15 cellular contexts compared by ENCODE assay signal in genomic region chr22:30348837-30349236, GRCh38. TPM values are rescaled to one million over a fixed set of nuclear protein-coding genes. Genes with fewer than 3 reads are reported as not detected.
A peak's percentile ranks its signal among the peaks of the same experiment; 100 is the strongest.
DNase-seq lines count a peak whose midpoint lies in the region; ATAC-seq and TF ChIP-seq lines count a peak whose summit lies in the region.
"Had no signal": no experiment of that assay in that cellular context is flagged by ENCODE, and none has a peak within 500 bp of the region (broad histone marks: within the 10 kb centered on the region; RNA-seq: fewer than 3 reads in every experiment).

No MANE protein-coding gene starts in this region.

- H3K4me1 ChIP-seq in hepatocyte (ENCODE audit: insufficient read depth): peaks cover 6% of the 10 kb centered on the region

- no peak overlapping the region for H3K4me3 ChIP-seq in AG04450 (ENCODE audit: low read depth, low read length)
- no peak overlapping the region for H3K4me3 ChIP-seq in hepatocyte
- H3K4me3 ChIP-seq: cardiac muscle cell had no signal

- H3K79me2 ChIP-seq in hepatocyte: peaks cover 74% of the 10 kb centered on the region

- TF ChIP-seq CTCF in AG04450 (IDR thresholded peaks at IDR 0.05; ENCODE audit: low read depth, low read length): no peak
- no peak for TF ChIP-seq CTCF in CD4-positive, alpha-beta T cell (IDR thresholded peaks at IDR 0.05)
- TF ChIP-seq CTCF in hepatocyte (IDR thresholded peaks at IDR 0.05; ENCODE audit: poor library complexity): no peak

- H3K36me3 ChIP-seq in hepatocyte (replicated peaks; ENCODE audit: insufficient read depth, low read depth): peaks cover 4% of the 10 kb centered on the region

- H3K27me3 ChIP-seq in AG04450 (ENCODE audit: control insufficient read depth, insufficient read depth, low read length) (no peaks in the 10 kb centered on the region), hepatocyte (no peaks in the 10 kb centered on the region)
- H3K27me3 ChIP-seq in CD4-positive, alpha-beta T cell (ENCODE audit: control insufficient read depth, insufficient read depth, low read length): no peaks in the 10 kb centered on the region
- H3K27me3 ChIP-seq: cardiac muscle cell had no signal

- H3K4me2 ChIP-seq in hepatocyte: peak overlapping the region; percentile 33

- WGBS in hepatocyte (ENCODE audit: low lambda C conversion rate, missing lambda C conversion rate): 74% methylated on average over 5 of the region's 5 CpGs

- H2AFZ ChIP-seq in hepatocyte: no peak overlapping the region

- H3K9me3 ChIP-seq in AG04450 (ENCODE audit: control insufficient read depth, insufficient read depth, low read length) (no peaks in the 10 kb centered on the region), hepatocyte (ENCODE audit: low read depth) (no peaks in the 10 kb centered on the region)
- H3K9me3 ChIP-seq in CD4-positive, alpha-beta T cell (ENCODE audit: control insufficient read depth, low read length): no peaks in the 10 kb centered on the region

- DNase-seq in AG04450 (ENCODE audit: low read depth, low spot score): no peak
- no peak for DNase-seq in CD4-positive, alpha-beta T cell
- no peak for DNase-seq in activated CD8-positive, alpha-beta T cell treated with anti-CD3 and anti-CD28 coated beads, Interleukin-2, amount 10 ng/mL, durations not matched to agents 7 days and 5 days
- DNase-seq in hepatocyte (ENCODE audit: low spot score): no peak
- DNase-seq in stimulated activated CD4-positive, alpha-beta T cell treated with anti-CD3 and anti-CD28 coated beads, Interleukin-4, amount 100 ng/mL, for 4 hours: no peak
- no peak for DNase-seq in NCI-H2081 (lab: John Stamatoyannopoulos, UW)
- DNase-seq: activated effector memory CD4-positive, alpha-beta T cell treated with Interleukin-2 at 50 U/mL for 16 hours; midbrain; NCI-H2107; NCI-H82; small intestine had no signal

- H3K27me3 Mint-ChIP-seq in CD4-positive, alpha-beta T cell: no peaks in the 10 kb centered on the region
- H3K27me3 Mint-ChIP-seq in activated CD8-positive, alpha-beta T cell treated with anti-CD3 and anti-CD28 coated beads, Interleukin-2, amount 10 ng/mL, durations not matched to agents 7 days and 5 days (ENCODE audit: low read depth): no peaks in the 10 kb centered on the region

- H3K9me2 ChIP-seq in hepatocyte (replicated peaks; ENCODE audit: insufficient read depth): no peaks in the 10 kb centered on the region

- H3K27ac ChIP-seq in AG04450 (ENCODE audit: low read depth, low read length) (peak overlapping the region; percentile 52), hepatocyte (peak overlapping the region; percentile 72)
- no peak overlapping the region for H3K27ac ChIP-seq in CD4-positive, alpha-beta T cell (ENCODE audit: low read depth, low read length)
- H3K27ac ChIP-seq: cardiac muscle cell had no signal

- H3K27ac Mint-ChIP-seq in CD4-positive, alpha-beta T cell: peak overlapping the region; percentile 49
- peak overlapping the region; percentile 50 for H3K27ac Mint-ChIP-seq in activated CD8-positive, alpha-beta T cell treated with anti-CD3 and anti-CD28 coated beads, Interleukin-2, amount 10 ng/mL, durations not matched to agents 7 days and 5 days

- H3K36me3 Mint-ChIP-seq in CD4-positive, alpha-beta T cell (ENCODE audit: low read depth): peaks cover 99% of the 10 kb centered on the region
- peaks cover 78% of the 10 kb centered on the region for H3K36me3 Mint-ChIP-seq in activated CD8-positive, alpha-beta T cell treated with anti-CD3 and anti-CD28 coated beads, Interleukin-2, amount 10 ng/mL, durations not matched to agents 7 days and 5 days (ENCODE audit: low read depth)

- POLR2A ChIA-PET in AG04450 (lab: Yijun Ruan, JAX): no interaction called here
- POLR2A ChIA-PET in CD4-positive, alpha-beta T cell (lab: Charles Lee): interaction anchor here (1.2 kb wide), 1 partner anchor 21 kb away, joined by 4 read pairs; the partner anchor contains the start of gene TBC1D10A
- POLR2A ChIA-PET in activated CD8-positive, alpha-beta T cell treated with anti-CD3 and anti-CD28 coated beads, Interleukin-2, amount 10 ng/mL, durations not matched to agents 7 days and 5 days (lab: Charles Lee): interaction anchor here (1.1 to 1.3 kb wide), 2 partner anchors 9 to 16 kb away, joined by 3 to 4 read pairs; no protein-coding TSS in a partner anchor

- H3K4me1 Mint-ChIP-seq in CD4-positive, alpha-beta T cell (ENCODE audit: low read depth): peaks cover 68% of the 10 kb centered on the region
- H3K4me1 Mint-ChIP-seq in activated CD8-positive, alpha-beta T cell treated with anti-CD3 and anti-CD28 coated beads, Interleukin-2, amount 10 ng/mL, durations not matched to agents 7 days and 5 days (ENCODE audit: low read depth): peaks cover 34% of the 10 kb centered on the region

- H3K4me3 Mint-ChIP-seq in CD4-positive, alpha-beta T cell: peak overlapping the region; percentile 25
- no peak overlapping the region for H3K4me3 Mint-ChIP-seq in activated CD8-positive, alpha-beta T cell treated with anti-CD3 and anti-CD28 coated beads, Interleukin-2, amount 10 ng/mL, durations not matched to agents 7 days and 5 days
- H3K4me3 Mint-ChIP-seq: CD14-positive monocyte had no signal

- CTCF ChIA-PET in AG04450 (lab: Charles Lee): interaction anchor here (1.0 to 1.1 kb wide), 2 partner anchors 39 to 61 kb away, joined by 3 read pairs; no protein-coding TSS in a partner anchor
- CTCF ChIA-PET in CD4-positive, alpha-beta T cell (lab: Charles Lee): interaction anchor here (1.8 kb wide), 1 partner anchor 61 kb away, joined by 5 read pairs; no protein-coding TSS in a partner anchor
- CTCF ChIA-PET in activated CD8-positive, alpha-beta T cell treated with anti-CD3 and anti-CD28 coated beads, Interleukin-2, amount 10 ng/mL, durations not matched to agents 7 days and 5 days (lab: Charles Lee): interaction anchor here (1.2 to 1.6 kb wide), 2 partner anchors 10 to 61 kb away, joined by 3 to 6 read pairs; no protein-coding TSS in a partner anchor

- H3K9me3 Mint-ChIP-seq in CD4-positive, alpha-beta T cell: no peaks in the 10 kb centered on the region
- H3K9me3 Mint-ChIP-seq in activated CD8-positive, alpha-beta T cell treated with anti-CD3 and anti-CD28 coated beads, Interleukin-2, amount 10 ng/mL, durations not matched to agents 7 days and 5 days (ENCODE audit: insufficient read depth): no peaks in the 10 kb centered on the region

- H4K20me1 ChIP-seq in hepatocyte (ENCODE audit: insufficient read depth, poor library complexity, severe bottlenecking): peaks cover 40% of the 10 kb centered on the region

- intact Hi-C loops in CD4-positive, alpha-beta T cell (cut with DNase I, micrococcal nuclease): no loop called here

- no peak for ATAC-seq in CD4-positive, alpha-beta T cell (ENCODE audit: poor library complexity)
- ATAC-seq in activated CD8-positive, alpha-beta T cell treated with anti-CD3 and anti-CD28 coated beads, Interleukin-2, amount 10 ng/mL, durations not matched to agents 7 days and 5 days: no peak
- ATAC-seq in HG02970 (IDR thresholded peaks at IDR 0.05; ENCODE audit: low FRiP score, unreplicated experiment) (no peak), GM21723 (IDR thresholded peaks at IDR 0.05; ENCODE audit: unreplicated experiment) (no peak)

RNA-seq across cellular contexts. Expression of gene SF3A1, which starts 7.9 kb away (rescaled TPM):
- polyA plus RNA-seq in AG04450 (2011; rRNA removed) (53.1 and 82.7 TPM in 2 replicates), hepatocyte (82.5 and 84.6 TPM in 2 replicates)
- polyA minus RNA-seq in AG04450 (2011; rRNA and poly(A)+ RNA removed): 110 and 164 TPM in 2 replicates
- 100 to 1,000 TPM; 335 to 388 TPM for total RNA-seq in CD4-positive, alpha-beta T cell
- total RNA-seq in activated CD8-positive, alpha-beta T cell treated with anti-CD3 and anti-CD28 coated beads, Interleukin-2, amount 10 ng/mL, durations not matched to agents 7 days and 5 days: 100 to 1,000 TPM; 211 to 246 TPM
- 45.8 and 48.6 TPM in 2 replicates for total RNA-seq in hepatocyte

RNA-seq across cellular contexts. Expression of gene CCDC157, which starts 8.0 kb away (rescaled TPM):
- polyA plus RNA-seq in AG04450 (2011; rRNA removed) (1.6 and 1.8 TPM in 2 replicates), hepatocyte (5.4 TPM in 2 replicates)
- polyA minus RNA-seq in AG04450 (2011; rRNA and poly(A)+ RNA removed): 0.83 and 1.8 TPM in 2 replicates
- 10 to 100 TPM in 1 of 2 experiments, 1 to 10 TPM in 1; 8.3 to 10.1 TPM for total RNA-seq in CD4-positive, alpha-beta T cell
- total RNA-seq in activated CD8-positive, alpha-beta T cell treated with anti-CD3 and anti-CD28 coated beads, Interleukin-2, amount 10 ng/mL, durations not matched to agents 7 days and 5 days: 1 to 10 TPM; 4.3 to 5.0 TPM
- total RNA-seq in hepatocyte: 4.1 and 5.3 TPM in 2 replicates

RNA-seq across cellular contexts. Expression of gene TBC1D10A, which starts 22.1 kb away (rescaled TPM):
- 14.5 and 17.5 TPM in 2 replicates for polyA plus RNA-seq in AG04450 (2011; rRNA removed)
- polyA minus RNA-seq in AG04450 (2011; rRNA and poly(A)+ RNA removed): 27.6 and 30.0 TPM in 2 replicates
- total RNA-seq in CD4-positive, alpha-beta T cell: 10 to 100 TPM; 38.9 to 41.8 TPM
- total RNA-seq in activated CD8-positive, alpha-beta T cell treated with anti-CD3 and anti-CD28 coated beads, Interleukin-2, amount 10 ng/mL, durations not matched to agents 7 days and 5 days: 10 to 100 TPM; 47.6 to 49.2 TPM
- total RNA-seq in hepatocyte: 15.7 and 23.4 TPM in 2 replicates
- polyA plus RNA-seq in hepatocyte: 38.7 and 39.9 TPM in 2 replicates

RNA-seq across cellular contexts. Expression of gene RNF215, which starts 38.4 kb away (rescaled TPM):
- polyA plus RNA-seq in AG04450 (2011; rRNA removed) (11.4 and 12.1 TPM in 2 replicates), hepatocyte (7.2 and 10.4 TPM in 2 replicates)
- 21.1 and 25.1 TPM in 2 replicates for polyA minus RNA-seq in AG04450 (2011; rRNA and poly(A)+ RNA removed)
- 1 to 10 TPM; 4.6 to 4.9 TPM for total RNA-seq in CD4-positive, alpha-beta T cell
- total RNA-seq in activated CD8-positive, alpha-beta T cell treated with anti-CD3 and anti-CD28 coated beads, Interleukin-2, amount 10 ng/mL, durations not matched to agents 7 days and 5 days: 10 to 100 TPM; 12.0 to 14.6 TPM
- total RNA-seq in hepatocyte: 12.6 and 18.1 TPM in 2 replicates

RNA-seq across cellular contexts. Expression of gene SEC14L2, which starts 48.0 kb away (rescaled TPM):
- polyA plus RNA-seq in AG04450 (2011; rRNA removed): 15.8 and 17.7 TPM in 2 replicates
- polyA minus RNA-seq in AG04450 (2011; rRNA and poly(A)+ RNA removed): 21.5 and 33.0 TPM in 2 replicates
- total RNA-seq in CD4-positive, alpha-beta T cell: 10 to 100 TPM; 74.6 to 79.8 TPM
- total RNA-seq in activated CD8-positive, alpha-beta T cell treated with anti-CD3 and anti-CD28 coated beads, Interleukin-2, amount 10 ng/mL, durations not matched to agents 7 days and 5 days: 10 to 100 TPM in 1 of 2 experiments, 1 to 10 TPM in 1; 9.7 to 13.1 TPM
- total RNA-seq in hepatocyte: 3.9 and 9.9 TPM in 2 replicates
- 9.0 and 10.9 TPM in 2 replicates for polyA plus RNA-seq in hepatocyte
